11 cellular contexts compared by ENCODE assay signal in genomic region chr12:68539615-68539952, GRCh38.
DNase-seq lines count a peak whose midpoint lies in the region; ATAC-seq and TF ChIP-seq lines count a peak whose summit lies in the region.
"Had no signal": no experiment of that assay in that cellular context is flagged by ENCODE, and none has a peak within 500 bp of the region (broad histone marks: within the 10 kb centered on the region; RNA-seq: fewer than 3 reads in every experiment).

No MANE protein-coding gene starts in this region.

- TF ChIP-seq CTCF in CD14-positive monocyte (IDR thresholded peaks at IDR 0.05) (no peak), brain microvascular endothelial cell (IDR thresholded peaks at IDR 0.05; ENCODE audit: low read depth, low read length, missing control alignments) (no peak)

- H3K27ac Mint-ChIP-seq in CD14-positive monocyte, result peak overlapping the region; percentile 76 to 89 (median 80)
- H3K27ac Mint-ChIP-seq in natural killer cell treated with Interleukin-12 subunit alpha and Interleukin-12 subunit beta and Interleukin-15 and Interleukin-18, amount 100 ng/mL, for 72 hours, result peak overlapping the region; percentile 72 to 91
- H3K27ac Mint-ChIP-seq: stimulated activated naive B cell treated with anti-CD40 and anti-IgM and Interleukin-4, amounts not matched to agents 10 μg/mL and 1 μg/mL and 100 μg/mL, for 72 hours had no signal

- no peak overlapping the region for H3K4me3 Mint-ChIP-seq in CD14-positive monocyte
- H3K4me3 Mint-ChIP-seq in natural killer cell treated with Interleukin-12 subunit alpha and Interleukin-12 subunit beta and Interleukin-15 and Interleukin-18, amount 100 ng/mL, for 72 hours, result peak overlapping the region; percentile 73

- in situ Hi-C loops in brain microvascular endothelial cell (cut with HindIII; ENCODE audit: low pct_ligation_motif_present, low sequenced_read_pairs), result no loop called here

- intact Hi-C loops in CD14-positive monocyte (cut with micrococcal nuclease), result no loop called here

- peaks cover 4 to 14% (median 5%) of the 10 kb centered on the region in 7 donors for H3K9me3 Mint-ChIP-seq in CD14-positive monocyte
- H3K9me3 Mint-ChIP-seq in natural killer cell treated with Interleukin-12 subunit alpha and Interleukin-12 subunit beta and Interleukin-15 and Interleukin-18, amount 100 ng/mL, for 72 hours, result peaks cover 3% of the 10 kb centered on the region

- H3K36me3 ChIP-seq in HUES6 (ENCODE audit: control insufficient read depth, insufficient read depth, low read length), result no peaks in the 10 kb centered on the region
- H3K36me3 ChIP-seq in brain microvascular endothelial cell (replicated peaks), result no peaks in the 10 kb centered on the region
- H3K36me3 ChIP-seq: ovary had no signal

- no peak for DNase-seq in CD14-positive monocyte (ENCODE audit: low spot score)
- no peak for DNase-seq in brain microvascular endothelial cell
- no peak for DNase-seq in natural killer cell treated with Interleukin-12 subunit alpha and Interleukin-12 subunit beta and Interleukin-15 and Interleukin-18, amount 100 ng/mL, for 72 hours (ENCODE audit: low spot score)
- no peak for DNase-seq in stimulated activated naive CD4-positive, alpha-beta T cell treated with Interleukin-2 at 50 U/mL for 16 hours (lab: John Stamatoyannopoulos, UW)
- no peak for DNase-seq in SHP77 treated with DMSO at 0.1 percent for 48 hours (lab: John Stamatoyannopoulos, UW)

- peaks cover 6% of the 10 kb centered on the region; the same call in 1 of the 2 replicates for H3K9me3 ChIP-seq in HUES6 (ENCODE audit: control insufficient read depth, insufficient read depth, low read depth, low read length)
- H3K9me3 ChIP-seq: ovary had no signal

- H3K27ac ChIP-seq in HUES6 (ENCODE audit: low read depth, low read length) (peak overlapping the region; percentile 77; the same call in 1 of the 2 replicates), brain microvascular endothelial cell (peak overlapping the region; percentile 72)
- H3K27ac ChIP-seq: ovary, VCaP had no signal

- no peak overlapping the region for H3K9ac ChIP-seq in HUES6 (ENCODE audit: low read length)

- H3K4me1 Mint-ChIP-seq in CD14-positive monocyte, result peaks cover 29% of the 10 kb centered on the region
- peaks cover 58 to 60% of the 10 kb centered on the region in 2 donors for H3K4me1 Mint-ChIP-seq in natural killer cell treated with Interleukin-12 subunit alpha and Interleukin-12 subunit beta and Interleukin-15 and Interleukin-18, amount 100 ng/mL, for 72 hours (ENCODE audit: low read depth in 2 of 2)

- H3K27me3 ChIP-seq in HUES6 (ENCODE audit: control insufficient read depth, insufficient read depth, low read length), result no peaks in the 10 kb centered on the region
- no peaks in the 10 kb centered on the region for H3K27me3 ChIP-seq in brain microvascular endothelial cell (replicated peaks)
- H3K27me3 ChIP-seq: ovary had no signal

- ATAC-seq in natural killer cell treated with Interleukin-12 subunit alpha and Interleukin-12 subunit beta and Interleukin-15 and Interleukin-18, amount 100 ng/mL, for 72 hours, result no peak
- ATAC-seq in HG03139 (IDR thresholded peaks at IDR 0.05; ENCODE audit: unreplicated experiment) (no peak), HG02571 (IDR thresholded peaks at IDR 0.05; ENCODE audit: unreplicated experiment) (no peak)

- peaks cover 20% of the 10 kb centered on the region for H3K4me1 ChIP-seq in HUES6 (ENCODE audit: control insufficient read depth, insufficient read depth, low read length)

- H3K27me3 Mint-ChIP-seq in CD14-positive monocyte (ENCODE audit: low read depth in 3 of 3), result peaks cover 0 to 3% (median 0%) of the 10 kb centered on the region in 3 donors
- H3K27me3 Mint-ChIP-seq in natural killer cell treated with Interleukin-12 subunit alpha and Interleukin-12 subunit beta and Interleukin-15 and Interleukin-18, amount 100 ng/mL, for 72 hours, result no peaks in the 10 kb centered on the region
- H3K27me3 Mint-ChIP-seq: stimulated activated naive B cell treated with anti-CD40 and anti-IgM and Interleukin-4, amounts not matched to agents 10 μg/mL and 1 μg/mL and 100 μg/mL, for 72 hours had no signal

- no peaks in the 10 kb centered on the region for H3K36me3 Mint-ChIP-seq in CD14-positive monocyte
- peaks cover 8% of the 10 kb centered on the region for H3K36me3 Mint-ChIP-seq in natural killer cell treated with Interleukin-12 subunit alpha and Interleukin-12 subunit beta and Interleukin-15 and Interleukin-18, amount 100 ng/mL, for 72 hours

- H3K4me3 ChIP-seq in HUES6 (ENCODE audit: low read depth, low read length) (no peak overlapping the region), brain microvascular endothelial cell (ENCODE audit: low read depth, low read length) (no peak overlapping the region)
